33 cellular contexts compared by ENCODE assay signal in genomic region chr17:15488557-15488956, GRCh38.
"Had no signal": no experiment of that assay in that cellular context is flagged by ENCODE, and none has a peak within 500 bp of the region (broad histone marks: within the 10 kb centered on the region; RNA-seq: fewer than 3 reads in every experiment).

No MANE protein-coding gene starts in this region.

- H3K4me3 Mint-ChIP-seq: activated B cell treated with CpG ODN at 0.5 μM for 24 hours; activated CD8-positive, alpha-beta T cell treated with anti-CD3 and anti-CD28 coated beads for 36 hours; activated naive CD8-positive, alpha-beta T cell; activated T-cell treated with anti-CD3 and anti-CD28 coated beads, Interleukin-2, amount 50 U/mL, for 4 hours; activated T-helper 17 cell treated with anti-CD3 and anti-CD28 coated beads, Interleukin-2, amount 50 U/mL, for 72 hours; central memory CD8-positive, alpha-beta T cell; dendritic cell treated with granulocyte-macrophage colony-stimulating factor and Interleukin-4, amounts not matched to agents 40 ng/mL and 50 ng/mL, for 4 days; endodermal cell; T-helper 17 cell; T-helper 2 cell treated with Interferon-gamma antibody and Interleukin-4, amounts not matched to agents 5 μg/mL and 100 μg/mL, for 36 hours had no signal

- FAIRE-seq: astrocyte, bronchial epithelial cell, frontal cortex had no signal

- ATAC-seq: activated CD4-positive, CD25-positive, alpha-beta regulatory T cell treated with anti-CD3 and anti-CD28 coated beads, Interleukin-2, amount 50 U/mL, for 24 hours; activated CD8-positive, alpha-beta T cell treated with anti-CD3 and anti-CD28 coated beads for 36 hours; activated T-cell treated with anti-CD3 and anti-CD28 coated beads, Interleukin-2, amount 50 U/mL, for 4 hours; activated T-helper 17 cell treated with anti-CD3 and anti-CD28 coated beads, Interleukin-2, amount 50 U/mL, for 72 hours; esophagus mucosa; T-helper 17 cell had no signal

- H3K27ac Mint-ChIP-seq: activated B cell treated with CpG ODN at 0.5 μM for 24 hours; activated CD8-positive, alpha-beta T cell treated with anti-CD3 and anti-CD28 coated beads for 36 hours; activated naive CD8-positive, alpha-beta T cell; activated T-helper 17 cell treated with anti-CD3 and anti-CD28 coated beads, Interleukin-2, amount 50 U/mL, for 72 hours; dendritic cell treated with granulocyte-macrophage colony-stimulating factor and Interleukin-4, amounts not matched to agents 40 ng/mL and 50 ng/mL, for 4 days; endodermal cell; T-helper 17 cell; T-helper 2 cell treated with Interferon-gamma antibody and Interleukin-4, amounts not matched to agents 5 μg/mL and 100 μg/mL, for 36 hours had no signal

- H3K27me3 ChIP-seq: brain microvascular endothelial cell, dorsolateral prefrontal cortex had no signal

- DNase-seq: activated B cell treated with CpG ODN at 0.5 μM for 24 hours; activated CD4-positive, alpha-beta T cell treated with anti-CD3 and anti-CD28 coated beads for 48 hours; activated CD4-positive, alpha-beta T cell treated with anti-CD3 and anti-CD28 coated beads, Interleukin-2, amount 50 U/mL, for 1 hour; activated CD4-positive, alpha-beta T cell treated with anti-CD3 and anti-CD28 coated beads, Interleukin-2, amount 50 U/mL, for 48 hours; activated CD8-positive, alpha-beta memory T cell treated with anti-CD3 and anti-CD28 coated beads for 24 hours; activated CD8-positive, alpha-beta T cell treated with anti-CD3 and anti-CD28 coated beads for 36 hours; activated effector memory CD4-positive, alpha-beta T cell treated with Interleukin-2 at 50 U/mL for 16 hours; activated gamma-delta T cell treated with Interleukin-2 at 50 U/mL for 16 hours; activated naive CD4-positive, alpha-beta T cell treated with anti-CD3 and anti-CD28 coated beads, Interleukin-2, amount 50 U/mL, for 16 hours; activated naive CD4-positive, alpha-beta T cell treated with Interleukin-2 at 50 U/mL for 16 hours; activated T-cell treated with anti-CD3 and anti-CD28 coated beads, Interleukin-2, amount 50 U/mL, for 4 hours; amniotic stem cell; anterior cingulate cortex; brain microvascular endothelial cell; dorsolateral prefrontal cortex; effector memory CD4-positive, alpha-beta T cell; endodermal cell; foreskin fibroblast; head of caudate nucleus; T-helper 17 cell; T1000; WERI-Rb-1 had no signal

- H3K9me3 Mint-ChIP-seq: activated B cell treated with CpG ODN at 0.5 μM for 24 hours; activated CD8-positive, alpha-beta T cell treated with anti-CD3 and anti-CD28 coated beads for 36 hours; activated T-cell treated with anti-CD3 and anti-CD28 coated beads, Interleukin-2, amount 50 U/mL, for 4 hours; activated T-helper 17 cell treated with anti-CD3 and anti-CD28 coated beads, Interleukin-2, amount 50 U/mL, for 72 hours; central memory CD8-positive, alpha-beta T cell; dendritic cell treated with granulocyte-macrophage colony-stimulating factor and Interleukin-4, amounts not matched to agents 40 ng/mL and 50 ng/mL, for 4 days; endodermal cell; T-helper 2 cell treated with Interferon-gamma antibody and Interleukin-4, amounts not matched to agents 5 μg/mL and 100 μg/mL, for 36 hours had no signal

- H3K4me3 ChIP-seq: coronary artery, dorsolateral prefrontal cortex had no signal

- H3K36me3 ChIP-seq: brain microvascular endothelial cell, WERI-Rb-1 had no signal

- H3K27me3 Mint-ChIP-seq: activated B cell treated with CpG ODN at 0.5 μM for 24 hours; activated CD8-positive, alpha-beta T cell treated with anti-CD3 and anti-CD28 coated beads for 36 hours; activated naive CD8-positive, alpha-beta T cell; activated T-helper 17 cell treated with anti-CD3 and anti-CD28 coated beads, Interleukin-2, amount 50 U/mL, for 72 hours; central memory CD8-positive, alpha-beta T cell; dendritic cell treated with granulocyte-macrophage colony-stimulating factor and Interleukin-4, amounts not matched to agents 40 ng/mL and 50 ng/mL, for 4 days; T-helper 17 cell had no signal

- H3K27ac ChIP-seq: brain microvascular endothelial cell, coronary artery, dorsolateral prefrontal cortex, WERI-Rb-1 had no signal

- H3K4me1 Mint-ChIP-seq: activated B cell treated with CpG ODN at 0.5 μM for 24 hours; activated T-helper 17 cell treated with anti-CD3 and anti-CD28 coated beads, Interleukin-2, amount 50 U/mL, for 72 hours; central memory CD8-positive, alpha-beta T cell had no signal
